In the genomic region with DNA sequence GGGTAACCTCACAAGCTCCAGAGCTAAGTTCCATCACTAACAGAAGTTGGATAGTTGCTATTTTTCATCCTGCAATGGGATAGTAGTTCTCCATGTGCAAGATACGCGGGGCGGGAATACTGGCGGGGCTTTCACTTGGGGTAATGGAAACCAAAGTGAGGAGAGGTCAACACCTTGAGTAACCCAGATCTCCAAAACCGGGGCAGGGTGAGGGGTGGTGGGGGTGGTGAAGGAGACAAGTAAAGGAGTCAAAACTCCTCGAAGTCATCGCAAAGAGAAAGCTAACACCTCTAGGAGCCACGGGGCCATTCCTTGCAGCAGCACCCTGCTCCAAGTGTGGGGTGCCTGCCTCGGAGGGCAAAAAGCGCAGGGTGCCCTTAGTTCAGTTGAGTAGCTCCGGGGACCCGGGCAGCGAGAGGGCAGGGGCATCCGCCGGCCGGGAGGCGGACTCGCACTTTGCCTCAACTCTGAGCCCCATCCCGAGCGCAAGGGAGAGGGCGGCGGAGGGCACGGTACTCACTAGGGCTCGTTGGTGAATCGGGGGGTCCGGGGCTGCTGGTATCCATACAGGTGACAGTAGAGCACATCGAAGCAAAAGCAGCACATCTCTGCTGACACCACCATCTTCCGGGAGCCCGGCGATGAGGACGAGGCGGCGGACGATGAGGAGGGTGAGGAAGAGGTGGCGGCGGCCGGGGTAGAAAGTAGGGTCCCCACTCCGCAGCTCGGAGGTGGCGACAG, we compare ENCODE assay signal across 8 cellular contexts. TPM values are rescaled to one million over a fixed set of nuclear protein-coding genes. Genes with fewer than 3 reads are reported as not detected.
A peak's percentile ranks its signal among the peaks of the same experiment; 100 is the strongest.
DNase-seq lines count a peak whose midpoint lies in the region; FAIRE-seq and TF ChIP-seq lines count a peak whose summit lies in the region.

No MANE protein-coding gene starts in this region.

- no peak for TF ChIP-seq CTCF in ovary (IDR thresholded peaks at IDR 0.05)

- peak; percentile 40 for FAIRE-seq in GM12891 (lab: Jason Lieb, UNC)

- peak overlapping the region; percentile 89 to 92 for H3K27ac ChIP-seq in ovary

- 34 to 41% (median 39%) methylated on average over 40 of the region's 40 CpGs for WGBS in ovary, 3 donors

- H3K4me3 ChIP-seq in ovary: peak overlapping the region; percentile 84

- CTCF ChIA-PET in HEK293T (lab: Yijun Ruan, JAX): interaction anchor here (0.9 to 1.7 kb wide), 4 partner anchors 10 to 149 kb away, joined by 3 to 5 read pairs (median 4); no protein-coding TSS in a partner anchor

- no peaks in the 10 kb centered on the region for H3K27me3 ChIP-seq in ovary

- H3K36me3 ChIP-seq in ovary: no peaks in the 10 kb centered on the region

- peak; percentile 1 for DNase-seq in GM12891 (ENCODE audit: insufficient read length, low spot score)
- DNase-seq in HEK293T (ENCODE audit: extremely low spot score): peak; percentile 43
- DNase-seq in NCI-H69 (lab: John Stamatoyannopoulos, UW): peak; percentile 63
- DNase-seq in activated gamma-delta T cell treated with Interleukin-2 at 50 U/mL for 16 hours: peak; percentile 20
- DNase-seq in glomerular visceral epithelial cell (ENCODE audit: extremely low spot score): peak; percentile 18
- DNase-seq in ovary: peak in 4 of 5 donors; percentile 22 to 54 (median 36)
- no peak for DNase-seq in AML-193 (lab: John Stamatoyannopoulos, UW)
- DNase-seq in SIG-M5 treated with dmso at 0.1 percent for 504 hours (lab: John Stamatoyannopoulos, UW; ENCODE audit: unreplicated experiment): no peak

- TF ChIP-seq EP300 in ovary (IDR thresholded peaks at IDR 0.05): no peak

- TF ChIP-seq POLR2A in GM12891 (IDR thresholded peaks at IDR 0.05; ENCODE audit: low read depth, low read length): no peak
- no peak for TF ChIP-seq POLR2A in ovary (IDR thresholded peaks at IDR 0.05)

- H3K4me1 ChIP-seq in ovary (ENCODE audit: insufficient read depth): no peaks in the 10 kb centered on the region

- H3K9me3 ChIP-seq in ovary: no peaks in the 10 kb centered on the region

- intact Hi-C loops in ovary (cut with DNase I): loop anchor here in 2 of 4 donors (5.0 to 10.0 kb wide), 2 partner anchors 142 to 145 kb away; no protein-coding TSS in a partner anchor

- POLR2A ChIA-PET in HEK293T (lab: Yijun Ruan, JAX): interaction anchor here (0.8 to 2.7 kb wide), 20 partner anchors 10 to 172 kb away, joined by 3 to 13 read pairs (median 3); no protein-coding TSS in a partner anchor

TF ChIP-seq in GM12891, 5 proteins besides CTCF, POLR2A, EP300 and RAD21:
- TF ChIP-seq POU2F2 (IDR thresholded peaks at IDR 0.05; ENCODE audit: low read depth, low read length): no peak
- no peak for TF ChIP-seq TAF1 (IDR thresholded peaks at IDR 0.05; ENCODE audit: low read depth, low read length)
- no peak for TF ChIP-seq PAX5 (IDR thresholded peaks at IDR 0.05; ENCODE audit: insufficient read depth, low read length, severe bottlenecking)
- TF ChIP-seq SPI1 (IDR thresholded peaks at IDR 0.05; ENCODE audit: low read depth, low read length): no peak
- TF ChIP-seq POLR2AphosphoS5 (IDR thresholded peaks at IDR 0.05; ENCODE audit: low read depth, low read length): no peak
TF ChIP-seq in GM12891: peak in this region for 0.

TF ChIP-seq in HEK293T, 16 proteins besides CTCF, POLR2A, EP300 and RAD21:
- TF ChIP-seq TARDBP (IDR thresholded peaks at IDR 0.05): no peak
- TF ChIP-seq FOXM1 (IDR thresholded peaks at IDR 0.05; ENCODE audit: borderline replicate concordance): no peak
- TF ChIP-seq SP1 (IDR thresholded peaks at IDR 0.05): no peak
- no peak for TF ChIP-seq CTBP1 (IDR thresholded peaks at IDR 0.05; ENCODE audit: borderline replicate concordance)
- TF ChIP-seq LEF1 (IDR thresholded peaks at IDR 0.05; ENCODE audit: borderline replicate concordance): no peak
- TF ChIP-seq FOXA1 (IDR thresholded peaks at IDR 0.05): no peak
- TF ChIP-seq FOXK2 (IDR thresholded peaks at IDR 0.05): no peak
- TF ChIP-seq HDGF (IDR thresholded peaks at IDR 0.05; ENCODE audit: borderline replicate concordance): no peak
- TF ChIP-seq BHLHE40 (IDR thresholded peaks at IDR 0.05; ENCODE audit: borderline replicate concordance): no peak
- TF ChIP-seq NFRKB (IDR thresholded peaks at IDR 0.05): no peak
- no peak for TF ChIP-seq ELF4 (IDR thresholded peaks at IDR 0.05)
- TF ChIP-seq ZNF384 (IDR thresholded peaks at IDR 0.05): no peak

RNA-seq across cellular contexts. Expression of gene AMMECR1, which starts 0.6 kb away (rescaled TPM):
- 5.5 TPM for polyA plus RNA-seq in GM12891 (2012; ENCODE audit: low read depth, missing spikeins)
- 10 to 100 TPM in 4 of 7 donors, 1 to 10 TPM in 3; 6.0 to 19.2 (median 13.2) TPM for total RNA-seq in ovary
- 10 to 100 TPM in 1 of 2 donors, 1 to 10 TPM in 1; 3.9 to 12.3 TPM for polyA plus RNA-seq in ovary

RNA-seq across cellular contexts. Expression of gene RTL9, which starts 41.4 kb away (rescaled TPM):
- 0.21 TPM for polyA plus RNA-seq in GM12891 (2012; ENCODE audit: low read depth, missing spikeins)
- total RNA-seq in ovary: 1 to 10 TPM in 4 of 7 donors, under 1 TPM in 3; 0.38 to 3.6 (median 1.5) TPM
- 1 to 10 TPM in 1 of 2 donors, under 1 TPM in 1; 0.69 to 5.9 TPM for polyA plus RNA-seq in ovary

Comparison
In these comparisons a context has a peak if more than half of its experiments do, and no peak if none do; other contexts are left out.
1. DNase-seq: peak in GM12891 (single experiment), HEK293T (single experiment), NCI-H69 (single experiment), activated gamma-delta T cell treated with Interleukin-2 at 50 U/mL for 16 hours (single experiment), glomerular visceral epithelial cell (single experiment) and ovary (4 of 5); none in AML-193 (0 of 2) and SIG-M5 treated with dmso at 0.1 percent for 504 hours (single experiment).